ENCODE assay signal across 18 cellular contexts in the genomic region with DNA sequence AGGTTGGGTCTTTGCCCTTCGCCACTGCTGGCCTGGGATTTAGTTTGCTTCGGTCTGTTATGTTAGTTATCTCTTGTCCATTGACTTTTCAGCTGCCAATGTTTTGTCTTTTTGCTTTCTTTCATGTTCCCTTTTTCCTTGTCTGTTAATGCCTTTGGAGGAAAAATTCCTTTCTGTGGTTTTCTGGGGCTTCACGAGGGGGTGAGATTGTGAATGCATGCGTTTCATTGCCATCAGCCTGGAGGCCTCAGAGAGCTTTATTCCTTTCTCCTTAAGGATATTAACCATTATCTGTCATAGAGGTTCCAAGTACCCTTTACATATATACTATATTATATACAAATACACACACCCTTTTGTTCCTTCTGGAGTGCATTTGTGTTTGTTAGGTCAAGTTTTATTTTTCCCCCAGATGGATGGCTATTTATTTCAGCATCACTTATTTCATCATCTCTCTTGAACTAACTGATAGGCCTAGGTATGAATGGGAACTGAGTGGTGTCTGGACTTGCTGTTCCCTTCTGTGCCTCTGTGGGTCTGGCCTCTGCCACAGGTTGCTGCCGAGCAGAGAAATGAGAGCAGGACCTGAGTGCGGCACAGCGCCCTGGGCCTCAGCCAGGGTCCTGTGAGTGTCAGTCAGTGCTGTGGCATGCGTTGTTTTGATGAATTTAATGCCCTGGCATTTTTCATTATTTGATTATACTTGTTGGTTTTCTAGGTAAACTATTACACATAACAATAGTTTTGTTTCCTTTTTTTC.
A peak's percentile ranks its signal among the peaks of the same experiment; 100 is the strongest.
DNase-seq lines count a peak whose midpoint lies in the region; ATAC-seq and TF ChIP-seq lines count a peak whose summit lies in the region.
"Had no signal": no experiment of that assay in that cellular context is flagged by ENCODE, and none has a peak within 500 bp of the region (broad histone marks: within the 10 kb centered on the region; RNA-seq: fewer than 3 reads in every experiment).

No MANE protein-coding gene starts in this region.

- H3K18ac ChIP-seq in H9 (ENCODE audit: insufficient read length, low read depth, low read length): no peak overlapping the region

- no peak overlapping the region for H3K56ac ChIP-seq in H9 (ENCODE audit: insufficient read length, low read depth, low read length)

- H2AK5ac ChIP-seq in H9 (ENCODE audit: insufficient read length, low read length): no peak overlapping the region

- H3K9me3 ChIP-seq in H9 (ENCODE audit: control insufficient read depth, low read depth, low read length): no peaks in the 10 kb centered on the region
- H3K9me3 ChIP-seq in breast epithelium: no peaks in the 10 kb centered on the region
- no peaks in the 10 kb centered on the region for H3K9me3 ChIP-seq in osteoblast (ENCODE audit: low read depth, low read length)
- H3K9me3 ChIP-seq: A549, sigmoid colon had no signal

- H2BK20ac ChIP-seq in H9 (ENCODE audit: low read depth, low read length, poor library complexity, severe bottlenecking): no peak overlapping the region

- WGBS in H9 (ENCODE audit: extremely low coverage, insufficient read length, low lambda C conversion rate): no CpG with 5 or more reads among the region's 8 CpGs

- H2AFZ ChIP-seq in H9 (ENCODE audit: low read length): no peak overlapping the region
- H2AFZ ChIP-seq in osteoblast (ENCODE audit: low read length): no peak overlapping the region

- H3K79me2 ChIP-seq in H9 (ENCODE audit: insufficient read depth, low read length): no peaks in the 10 kb centered on the region
- H3K79me2 ChIP-seq in osteoblast (ENCODE audit: insufficient read depth, low read length): no peaks in the 10 kb centered on the region

- H3K23ac ChIP-seq in H9 (ENCODE audit: insufficient read length, low read depth, low read length): no peak overlapping the region

- no peaks in the 10 kb centered on the region for H3K27me3 Mint-ChIP-seq in H9 (ENCODE audit: low read depth)
- no peaks in the 10 kb centered on the region for H3K27me3 Mint-ChIP-seq in naive thymus-derived CD8-positive, alpha-beta T cell
- H3K27me3 Mint-ChIP-seq: type B pancreatic cell had no signal

- H2BK120ac ChIP-seq in H9 (ENCODE audit: low read depth, low read length, poor library complexity, severe bottlenecking): no peak overlapping the region

- H3K23me2 ChIP-seq in H9 (ENCODE audit: insufficient read length, low read depth, low read length, poor library complexity, severe bottlenecking): no peaks in the 10 kb centered on the region

- TF ChIP-seq CTCF in H9 (conservative IDR thresholded peaks at IDR 0.05) (no peak), breast epithelium (IDR thresholded peaks at IDR 0.05) (no peak), osteoblast (IDR thresholded peaks at IDR 0.05; ENCODE audit: extremely low read depth, low read depth, low read length) (no peak)

- H3K4me1 Mint-ChIP-seq in H9: peaks cover 10 to 15% of the 10 kb centered on the region in 2 experiments
- peaks cover 62 to 96% (median 91%) of the 10 kb centered on the region in 4 donors for H3K4me1 Mint-ChIP-seq in naive thymus-derived CD8-positive, alpha-beta T cell

- H2BK5ac ChIP-seq in H9 (ENCODE audit: insufficient read length, low read length): no peak overlapping the region

- no peak overlapping the region for H4K8ac ChIP-seq in H9 (replicated peaks; ENCODE audit: insufficient read length, low read depth, low read length)

- no peak overlapping the region for H3T11ph ChIP-seq in H9 (ENCODE audit: low read length)

- TF ChIP-seq POLR2A in breast epithelium (IDR thresholded peaks at IDR 0.05): no peak

- no peak overlapping the region for H4K91ac ChIP-seq in H9 (ENCODE audit: insufficient read length, low read depth, low read length)

- H2BK15ac ChIP-seq in H9 (ENCODE audit: low read depth, low read length): no peak overlapping the region

- H3K36me3 ChIP-seq in breast epithelium (no peaks in the 10 kb centered on the region), osteoblast (ENCODE audit: insufficient read depth, low read length) (no peaks in the 10 kb centered on the region)
- H3K36me3 ChIP-seq: sigmoid colon had no signal

- no peak overlapping the region for H3K4me3 Mint-ChIP-seq in H9
- H3K4me3 Mint-ChIP-seq in naive thymus-derived CD8-positive, alpha-beta T cell: peak overlapping the region; percentile 8 to 88 (median 68)
- H3K4me3 Mint-ChIP-seq: type B pancreatic cell had no signal

- H3K4me2 ChIP-seq in H9 (ENCODE audit: insufficient read depth, insufficient read length, low read length): no peak overlapping the region
- H3K4me2 ChIP-seq in osteoblast (ENCODE audit: insufficient read depth, low read length): no peak overlapping the region
- H3K4me2 ChIP-seq: A549 had no signal

- no peak overlapping the region for H3K9ac ChIP-seq in H9 (ENCODE audit: extremely low read depth, insufficient read length, low read length)

- H4K5ac ChIP-seq in H9 (ENCODE audit: insufficient read length, low read depth, low read length): no peak overlapping the region

- DNase-seq in NCI-H2171 treated with DMSO at 0.1 percent for 48 hours (lab: John Stamatoyannopoulos, UW) (peak; percentile 33), NCI-H2171 (lab: John Stamatoyannopoulos, UW) (no peak), H9 (no peak), breast epithelium (ENCODE audit: low spot score in 2 of 2) (no peak), osteoblast (ENCODE audit: insufficient read length, low spot score, missing footprints) (no peak)
- DNase-seq in activated naive CD4-positive, alpha-beta T cell treated with anti-CD3 and anti-CD28 coated beads, Interleukin-2, amount 50 U/mL, for 16 hours: peak; percentile 25
- DNase-seq in naive thymus-derived CD8-positive, alpha-beta T cell: no peak
- DNase-seq: activated effector memory CD4-positive, alpha-beta T cell treated with Interleukin-2 at 50 U/mL for 16 hours; DMS79; NCI-H1436; occipital lobe; sigmoid colon had no signal

- H3K4me3 ChIP-seq in breast epithelium (no peak overlapping the region), osteoblast (ENCODE audit: insufficient read depth, low read length) (no peak overlapping the region)
- H3K4me3 ChIP-seq: A549, sigmoid colon had no signal

- peaks cover 3 to 17% (median 4%) of the 10 kb centered on the region in 3 experiments; a peak in 5 of 7 replicates for H3K36me3 Mint-ChIP-seq in H9 (ENCODE audit: insufficient read depth in 1 of 3, low read depth in 3 of 3)
- H3K36me3 Mint-ChIP-seq in naive thymus-derived CD8-positive, alpha-beta T cell: no peaks in the 10 kb centered on the region

- no peak overlapping the region for H2BK12ac ChIP-seq in H9 (ENCODE audit: insufficient read length, low read depth, low read length)

- no peak overlapping the region for H3K4ac ChIP-seq in H9 (ENCODE audit: low read depth, low read length)

- H4K20me1 ChIP-seq in H9 (ENCODE audit: control insufficient read depth, insufficient read depth, insufficient read length) (no peaks in the 10 kb centered on the region), osteoblast (ENCODE audit: insufficient read depth, low read length) (no peaks in the 10 kb centered on the region)

- no peak overlapping the region for H3K27ac ChIP-seq in H9 (ENCODE audit: insufficient read length, low read depth, low read length)
- no peak overlapping the region for H3K27ac ChIP-seq in breast epithelium
- no peak overlapping the region for H3K27ac ChIP-seq in osteoblast (ENCODE audit: low read depth, low read length)
- H3K27ac ChIP-seq: A549, C4-2B, sigmoid colon had no signal

- no peak overlapping the region for H3K14ac ChIP-seq in H9 (ENCODE audit: insufficient read depth, low read length)

- H3K4me1 ChIP-seq in H9 (ENCODE audit: insufficient read depth, low read length) (no peaks in the 10 kb centered on the region), breast epithelium (no peaks in the 10 kb centered on the region), osteoblast (ENCODE audit: insufficient read depth, low read length) (peaks cover 8% of the 10 kb centered on the region)
- H3K4me1 ChIP-seq: A549 had no signal

- ATAC-seq in naive thymus-derived CD8-positive, alpha-beta T cell: peak; percentile 46 to 62
- ATAC-seq in GM21528 (IDR thresholded peaks at IDR 0.05; ENCODE audit: low FRiP score, unreplicated experiment): no peak
- ATAC-seq: A549; activated CD4-positive, CD25-positive, alpha-beta regulatory T cell treated with anti-CD3 and anti-CD28 coated beads, Interleukin-2, amount 50 U/mL, for 24 hours; Right ventricle myocardium inferior had no signal

- no peaks in the 10 kb centered on the region for H3K9me3 Mint-ChIP-seq in H9
- H3K9me3 Mint-ChIP-seq in naive thymus-derived CD8-positive, alpha-beta T cell: peaks cover 0 to 2% (median 0%) of the 10 kb centered on the region in 9 donors
- H3K9me3 Mint-ChIP-seq: type B pancreatic cell had no signal

- POLR2A ChIA-PET in naive thymus-derived CD8-positive, alpha-beta T cell (lab: Charles Lee): interaction anchor here (0.8 to 2.5 kb wide), 4 partner anchors 11 to 47 kb away, joined by 3 to 14 read pairs (median 4); no protein-coding TSS in a partner anchor

- no peaks in the 10 kb centered on the region for H3K27me3 ChIP-seq in H9 (ENCODE audit: insufficient read depth, low read length)
- no peaks in the 10 kb centered on the region for H3K27me3 ChIP-seq in breast epithelium
- no peaks in the 10 kb centered on the region for H3K27me3 ChIP-seq in osteoblast (ENCODE audit: insufficient read depth, low read length)
- H3K27me3 ChIP-seq: sigmoid colon had no signal

- H3K79me1 ChIP-seq in H9 (ENCODE audit: insufficient read depth, low read depth, low read length, poor library complexity, severe bottlenecking): no peaks in the 10 kb centered on the region

- H3K27ac Mint-ChIP-seq in H9: peak overlapping the region in 2 of 3 experiments; percentile 52 to 73; a peak in 4 of 7 replicates
- H3K27ac Mint-ChIP-seq in naive thymus-derived CD8-positive, alpha-beta T cell: peak overlapping the region; percentile 80 to 95 (median 91)
- H3K27ac Mint-ChIP-seq: type B pancreatic cell had no signal

- intact Hi-C loops in breast epithelium (cut with DNase I; ENCODE audit: low total_unique reads): no loop called here

Comparison
In these comparisons a context has a peak if more than half of its experiments do, and no peak if none do; other contexts are left out.
1. DNase-seq: peak in NCI-H2171 treated with DMSO at 0.1 percent for 48 hours (single experiment) and activated naive CD4-positive, alpha-beta T cell treated with anti-CD3 and anti-CD28 coated beads, Interleukin-2, amount 50 U/mL, for 16 hours (single experiment); none in NCI-H2171 (single experiment), H9 (single experiment), naive thymus-derived CD8-positive, alpha-beta T cell (0 of 10), breast epithelium (0 of 2) and osteoblast (single experiment).
2. H3K4me3 Mint-ChIP-seq: peak in naive thymus-derived CD8-positive, alpha-beta T cell (10 of 10); none in H9 (0 of 2).